In genomic region chrX:35166023-35166422, GRCh38 we compare ENCODE assay signal across 1 cellular context.
TF ChIP-seq lines count a peak whose summit lies in the region.

No MANE protein-coding gene starts in this region.

TF ChIP-seq in GM12878, 131 proteins besides CTCF, POLR2A, EP300 and RAD21 (continued from another document):
- TF ChIP-seq PML (IDR thresholded peaks at IDR 0.05; ENCODE audit: low read length) (no peak), SMAD1 (IDR thresholded peaks at IDR 0.05; ENCODE audit: low read depth, partially characterized antibody) (no peak), SRF (IDR thresholded peaks at IDR 0.05; ENCODE audit: low read depth in 2 of 2, low read length in 2 of 2) (no peak), SPI1 (IDR thresholded peaks at IDR 0.05; ENCODE audit: borderline replicate concordance, insufficient read depth, low read depth, low read length) (no peak), MTA2 (IDR thresholded peaks at IDR 0.05; ENCODE audit: low read depth) (no peak), ZNF24 (IDR thresholded peaks at IDR 0.05) (no peak), MYB (IDR thresholded peaks at IDR 0.05; ENCODE audit: borderline replicate concordance, low read depth, low read length) (no peak), E2F8 (IDR thresholded peaks at IDR 0.05; ENCODE audit: low read depth, partially characterized antibody) (no peak), KAT2A (conservative IDR thresholded peaks at IDR 0.05; ENCODE audit: control insufficient read depth, low read depth, low read length) (no peak), POU2F2 (IDR thresholded peaks at IDR 0.05; ENCODE audit: borderline replicate concordance, low read depth, low read length) (no peak), JUNB (IDR thresholded peaks at IDR 0.05) (no peak), SMC3 (IDR thresholded peaks at IDR 0.05; ENCODE audit: borderline replicate concordance, low read length) (no peak)
